In the genomic region with DNA sequence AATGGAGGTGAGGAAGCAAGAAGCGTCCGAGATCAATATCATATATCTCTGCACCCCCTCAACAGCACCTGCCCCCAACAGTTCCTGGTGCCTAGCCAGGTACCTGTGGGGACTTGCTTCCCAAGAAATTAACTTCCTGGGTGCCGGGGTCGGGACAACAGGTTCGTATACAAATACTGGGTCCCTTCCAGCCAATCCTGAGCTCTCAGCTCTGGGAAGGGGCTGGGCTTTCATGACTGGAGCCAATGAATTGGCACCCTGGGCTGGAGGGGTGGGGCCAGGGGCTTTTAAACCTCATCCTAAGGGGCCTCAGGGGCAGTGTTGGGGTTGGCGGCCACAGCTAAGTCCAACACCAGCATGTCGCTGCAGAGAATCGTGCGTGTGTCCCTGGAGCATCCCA, we compare ENCODE assay signal across 29 cellular contexts. TPM values are rescaled to one million over a fixed set of nuclear protein-coding genes. Genes with fewer than 3 reads are reported as not detected.
DNase-seq lines count a peak whose midpoint lies in the region; ATAC-seq and TF ChIP-seq lines count a peak whose summit lies in the region.
"Had no signal": no experiment of that assay in that cellular context is flagged by ENCODE, and none has a peak within 500 bp of the region (broad histone marks: within the 10 kb centered on the region; RNA-seq: fewer than 3 reads in every experiment).

A gene with protein sequence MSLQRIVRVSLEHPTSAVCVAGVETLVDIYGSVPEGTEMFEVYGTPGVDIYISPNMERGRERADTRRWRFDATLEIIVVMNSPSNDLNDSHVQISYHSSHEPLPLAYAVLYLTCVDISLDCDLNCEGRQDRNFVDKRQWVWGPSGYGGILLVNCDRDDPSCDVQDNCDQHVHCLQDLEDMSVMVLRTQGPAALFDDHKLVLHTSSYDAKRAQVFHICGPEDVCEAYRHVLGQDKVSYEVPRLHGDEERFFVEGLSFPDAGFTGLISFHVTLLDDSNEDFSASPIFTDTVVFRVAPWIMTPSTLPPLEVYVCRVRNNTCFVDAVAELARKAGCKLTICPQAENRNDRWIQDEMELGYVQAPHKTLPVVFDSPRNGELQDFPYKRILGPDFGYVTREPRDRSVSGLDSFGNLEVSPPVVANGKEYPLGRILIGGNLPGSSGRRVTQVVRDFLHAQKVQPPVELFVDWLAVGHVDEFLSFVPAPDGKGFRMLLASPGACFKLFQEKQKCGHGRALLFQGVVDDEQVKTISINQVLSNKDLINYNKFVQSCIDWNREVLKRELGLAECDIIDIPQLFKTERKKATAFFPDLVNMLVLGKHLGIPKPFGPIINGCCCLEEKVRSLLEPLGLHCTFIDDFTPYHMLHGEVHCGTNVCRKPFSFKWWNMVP (plus strand): TSS at position 318 of the 400 bp plus-strand sequence. CDS start 40 bp downstream, at position 358.

- H2AFZ ChIP-seq in H9 (ENCODE audit: low read length): no peak within 1 kb of the TSS

- no peak within 1 kb of the TSS for H3T11ph ChIP-seq in H9 (ENCODE audit: low read length)

- H3K79me1 ChIP-seq in H9 (ENCODE audit: insufficient read depth, low read depth, low read length, poor library complexity, severe bottlenecking): no peaks in the 10 kb centered on the region
- no peaks in the 10 kb centered on the region for H3K79me1 ChIP-seq in mesendoderm (ENCODE audit: low read length)

- H3K56ac ChIP-seq in H9 (ENCODE audit: insufficient read length, low read depth, low read length) (no peak within 1 kb of the TSS), mesendoderm (ENCODE audit: low read length) (no peak within 1 kb of the TSS)

- no peaks in the 10 kb centered on the region; the same call in 1 of the 2 replicates for H3K27me3 Mint-ChIP-seq in H9 (ENCODE audit: low read depth)
- H3K27me3 Mint-ChIP-seq: activated CD4-positive, alpha-beta memory T cell treated with anti-CD3 and anti-CD28 coated beads, Interleukin-2, amount 10 ng/mL, durations not matched to agents 7 days and 5 days; activated naive CD8-positive, alpha-beta T cell had no signal

- H3K18ac ChIP-seq in H9 (ENCODE audit: insufficient read length, low read depth, low read length): no peak within 1 kb of the TSS
- no peak within 1 kb of the TSS for H3K18ac ChIP-seq in mesendoderm (ENCODE audit: low read length)

- H3K14ac ChIP-seq in H9 (ENCODE audit: insufficient read depth, low read length): no peak within 1 kb of the TSS

- peak; percentile 68 for DNase-seq in Caki2 (ENCODE audit: low read depth)
- DNase-seq in H9: peak; percentile 72
- peak; percentile 47 to 69 for DNase-seq in SJCRH30
- peak; percentile 46 for DNase-seq in mesendoderm
- DNase-seq: activated CD4-positive, alpha-beta memory T cell treated with anti-CD3 and anti-CD28 coated beads, Interleukin-2, amount 10 ng/mL, durations not matched to agents 7 days and 5 days; activated CD4-positive, alpha-beta T cell treated with anti-CD3 and anti-CD28 coated beads for 1 hour; aorta; C1 segment of cervical spinal cord; colonic mucosa; effector memory CD8-positive, alpha-beta T cell; esophagus squamous epithelium; foreskin melanocyte; heart right ventricle; Karpas-422; left colon; NCI-H1436 treated with DMSO at 0.1 percent for 48 hours; NCI-H510A treated with DMSO at 0.1 percent for 48 hours; NK-92 treated with Interleukin-12 subunit alpha and Interleukin-12 subunit beta, amount 100 ng/mL, for 24 hours; stimulated activated CD4-positive, alpha-beta T cell treated with anti-CD3 and anti-CD28 coated beads, Interleukin-2, amount 100 ng/mL, for 24 hours; transverse colon had no signal

- H2BK120ac ChIP-seq in H9 (ENCODE audit: low read depth, low read length, poor library complexity, severe bottlenecking) (no peak within 1 kb of the TSS), mesendoderm (ENCODE audit: low read depth, low read length) (no peak within 1 kb of the TSS)

- no peak for TF ChIP-seq CTCF in H9 (conservative IDR thresholded peaks at IDR 0.05)

- no peak within 1 kb of the TSS for H4K91ac ChIP-seq in H9 (ENCODE audit: insufficient read length, low read depth, low read length)

- in situ Hi-C loops in Caki2 (cut with HindIII; ENCODE audit: low pct_unique_long_range_greater_than_20kb, low sequenced_read_pairs): no loop called here

- H2BK20ac ChIP-seq in H9 (ENCODE audit: low read depth, low read length, poor library complexity, severe bottlenecking): no peak within 1 kb of the TSS

- H3K9me3 Mint-ChIP-seq in H9: no peaks in the 10 kb centered on the region; a peak in 1 of 5 replicates
- H3K9me3 Mint-ChIP-seq: activated CD4-positive, alpha-beta memory T cell treated with anti-CD3 and anti-CD28 coated beads, Interleukin-2, amount 10 ng/mL, durations not matched to agents 7 days and 5 days; effector memory CD8-positive, alpha-beta T cell had no signal

- no peak within 1 kb of the TSS for H2AK5ac ChIP-seq in H9 (ENCODE audit: insufficient read length, low read length)
- no peak within 1 kb of the TSS for H2AK5ac ChIP-seq in mesendoderm (ENCODE audit: low read length)

- ATAC-seq in GM21367 (IDR thresholded peaks at IDR 0.05; ENCODE audit: unreplicated experiment) (no peak), GM21786 (IDR thresholded peaks at IDR 0.05; ENCODE audit: unreplicated experiment) (no peak), GM19035 (IDR thresholded peaks at IDR 0.05; ENCODE audit: unreplicated experiment) (no peak)
- ATAC-seq: effector memory CD8-positive, alpha-beta T cell; heart right ventricle; left colon had no signal

- H3K9ac ChIP-seq in H9 (ENCODE audit: extremely low read depth, insufficient read length, low read length) (no peak within 1 kb of the TSS), mesendoderm (ENCODE audit: low read length) (no peak within 1 kb of the TSS)

- H2BK15ac ChIP-seq in H9 (ENCODE audit: low read depth, low read length) (no peak within 1 kb of the TSS), mesendoderm (replicated peaks; ENCODE audit: low read depth) (no peak within 1 kb of the TSS)

- H3K9me3 ChIP-seq in H9 (ENCODE audit: control insufficient read depth, low read depth, low read length) (no peaks in the 10 kb centered on the region), SJCRH30 (replicated peaks) (no peaks in the 10 kb centered on the region)
- H3K9me3 ChIP-seq: colonic mucosa, esophagus squamous epithelium, heart right ventricle, right atrium auricular region, transverse colon had no signal

- H3K23ac ChIP-seq in H9 (ENCODE audit: insufficient read length, low read depth, low read length) (no peak within 1 kb of the TSS), mesendoderm (ENCODE audit: low read length) (no peak within 1 kb of the TSS)

- WGBS in H9 (ENCODE audit: extremely low coverage, insufficient read length, low lambda C conversion rate): no CpG with 5 or more reads among the region's 9 CpGs
- no CpG with 5 or more reads among the region's 9 CpGs for WGBS in mesendoderm (ENCODE audit: extremely low coverage, insufficient coverage, low lambda C conversion rate)

- H3K36me3 Mint-ChIP-seq in H9 (ENCODE audit: insufficient read depth in 1 of 3, low read depth in 3 of 3): no peaks in the 10 kb centered on the region
- H3K36me3 Mint-ChIP-seq: activated naive CD8-positive, alpha-beta T cell had no signal

- no peak within 1 kb of the TSS for H2BK12ac ChIP-seq in H9 (ENCODE audit: insufficient read length, low read depth, low read length)

- H3K27ac ChIP-seq in H9 (ENCODE audit: insufficient read length, low read depth, low read length): no peak within 1 kb of the TSS
- H3K27ac ChIP-seq in SJCRH30: no peak within 1 kb of the TSS
- H3K27ac ChIP-seq in mesendoderm (ENCODE audit: low read depth, low read length): no peak within 1 kb of the TSS
- H3K27ac ChIP-seq: cardiac muscle cell, colonic mucosa, heart right ventricle, right atrium auricular region had no signal

- H3K27me3 ChIP-seq in H9 (ENCODE audit: insufficient read depth, low read length): no peaks in the 10 kb centered on the region
- no peaks in the 10 kb centered on the region for H3K27me3 ChIP-seq in SJCRH30
- H3K27me3 ChIP-seq in mesendoderm (ENCODE audit: insufficient read depth, low read length, poor library complexity): no peaks in the 10 kb centered on the region
- H3K27me3 ChIP-seq: cardiac muscle cell, colonic mucosa, right atrium auricular region, transverse colon had no signal

- peaks cover 20 to 33% of the 10 kb centered on the region in 2 experiments for H3K4me1 Mint-ChIP-seq in H9
- H3K4me1 Mint-ChIP-seq: activated CD4-positive, alpha-beta memory T cell treated with anti-CD3 and anti-CD28 coated beads, Interleukin-2, amount 10 ng/mL, durations not matched to agents 7 days and 5 days had no signal

- H3K4me2 ChIP-seq in H9 (ENCODE audit: insufficient read depth, insufficient read length, low read length) (no peak within 1 kb of the TSS), mesendoderm (ENCODE audit: low read length) (no peak within 1 kb of the TSS)
- H3K4me2 ChIP-seq: smooth muscle cell had no signal

- no peaks in the 10 kb centered on the region for H3K36me3 ChIP-seq in SJCRH30
- no peaks in the 10 kb centered on the region for H3K36me3 ChIP-seq in mesendoderm (ENCODE audit: control insufficient read depth, insufficient read depth, low read length)
- H3K36me3 ChIP-seq: cardiac muscle cell, colonic mucosa, heart right ventricle, right atrium auricular region, transverse colon had no signal

- H2BK5ac ChIP-seq in H9 (ENCODE audit: insufficient read length, low read length): no peak within 1 kb of the TSS
- H2BK5ac ChIP-seq in mesendoderm (ENCODE audit: low read length): no peak within 1 kb of the TSS

- H3K4me3 ChIP-seq in SJCRH30 (no peak within 1 kb of the TSS), mesendoderm (ENCODE audit: low read length) (no peak within 1 kb of the TSS)
- H3K4me3 ChIP-seq: cardiac muscle cell, colonic mucosa, esophagus squamous epithelium, heart right ventricle, right atrium auricular region, smooth muscle cell, transverse colon had no signal

- H4K20me1 ChIP-seq in H9 (ENCODE audit: control insufficient read depth, insufficient read depth, insufficient read length): peaks cover 5% of the 10 kb centered on the region

- no peaks in the 10 kb centered on the region for H3K23me2 ChIP-seq in H9 (ENCODE audit: insufficient read length, low read depth, low read length, poor library complexity, severe bottlenecking)

- H3K79me2 ChIP-seq in H9 (ENCODE audit: insufficient read depth, low read length) (no peaks in the 10 kb centered on the region), mesendoderm (ENCODE audit: control insufficient read depth, insufficient read depth, low read length) (no peaks in the 10 kb centered on the region)

- H4K5ac ChIP-seq in H9 (ENCODE audit: insufficient read length, low read depth, low read length) (no peak within 1 kb of the TSS), mesendoderm (ENCODE audit: low read length) (no peak within 1 kb of the TSS)

- no peak within 1 kb of the TSS for H4K8ac ChIP-seq in H9 (replicated peaks; ENCODE audit: insufficient read length, low read depth, low read length)
- H4K8ac ChIP-seq in mesendoderm (ENCODE audit: low read depth, low read length): no peak within 1 kb of the TSS

- H3K4me1 ChIP-seq in H9 (ENCODE audit: insufficient read depth, low read length) (no peaks in the 10 kb centered on the region), SJCRH30 (peaks cover 36% of the 10 kb centered on the region), mesendoderm (ENCODE audit: control insufficient read depth, low read depth, low read length) (no peaks in the 10 kb centered on the region)
- H3K4me1 ChIP-seq: colonic mucosa, heart right ventricle, right atrium auricular region had no signal

- H3K4ac ChIP-seq in H9 (ENCODE audit: low read depth, low read length) (no peak within 1 kb of the TSS), mesendoderm (ENCODE audit: low read depth, low read length) (no peak within 1 kb of the TSS)

- H3K4me3 Mint-ChIP-seq in H9: no peak within 1 kb of the TSS; a peak in 1 of 5 replicates
- H3K4me3 Mint-ChIP-seq: activated CD4-positive, alpha-beta memory T cell treated with anti-CD3 and anti-CD28 coated beads, Interleukin-2, amount 10 ng/mL, durations not matched to agents 7 days and 5 days; activated naive CD8-positive, alpha-beta T cell; effector memory CD8-positive, alpha-beta T cell had no signal

- H3K27ac Mint-ChIP-seq in H9: no peak within 1 kb of the TSS
- H3K27ac Mint-ChIP-seq: activated CD4-positive, alpha-beta memory T cell treated with anti-CD3 and anti-CD28 coated beads, Interleukin-2, amount 10 ng/mL, durations not matched to agents 7 days and 5 days; activated naive CD8-positive, alpha-beta T cell; effector memory CD8-positive, alpha-beta T cell had no signal

RNA-seq across cellular contexts. Expression of the gene that starts here (rescaled TPM):
- total RNA-seq in Caki2 (2014; rRNA removed; shearing (Covaris generic); ENCODE audit: low replicate concordance): 82.9 and 83.2 TPM in 2 replicates
- 2.4 and 2.5 TPM in 2 replicates for total RNA-seq in H9 (2021)
- total RNA-seq in SJCRH30 (2014; rRNA removed; shearing (Covaris generic)): 6.1 and 6.8 TPM in 2 replicates
- 0.06 TPM for polyA plus RNA-seq in mesendoderm (2013, experiment 1 of 2)
- polyA plus RNA-seq in mesendoderm (2013, experiment 2 of 2): 0.06 TPM
- total RNA-seq: activated CD4-positive, alpha-beta memory T cell treated with anti-CD3 and anti-CD28 coated beads, Interleukin-2, amount 10 ng/mL, durations not matched to agents 7 days and 5 days; aorta; heart right ventricle; left colon; right atrium auricular region; smooth muscle cell; T-helper 1 cell treated with Interleukin-12 subunit alpha and Interleukin-12 subunit beta and Interleukin-4 antibody, amounts not matched to agents 30 ng/mL and 1 ng/mL, for 36 hours; transverse colon had no signal
- polyA plus RNA-seq: aorta, cardiac muscle cell, heart right ventricle, neural cell, smooth muscle cell had no signal

Comparison
In these comparisons a context has a peak if more than half of its experiments do, and no peak if none do; other contexts are left out.
1. RNA of the gene that starts here (total RNA-seq): 82.9 to 83.2 TPM in Caki2; 6.1 to 6.8 TPM in SJCRH30 and 2.4 to 2.5 TPM in H9; every median in the first group is over 10 times any median in the second.
2. Peak in every context shown above with its lines, with median percentiles within 50 percentile points of each other: DNase-seq.